ENCODE assay signal across 14 cellular contexts in genomic region chr1:93093332-93094006, GRCh38. TPM values are rescaled to one million over a fixed set of nuclear protein-coding genes. Genes with fewer than 3 reads are reported as not detected.
DNase-seq lines count a peak whose midpoint lies in the region; ATAC-seq, FAIRE-seq and TF ChIP-seq lines count a peak whose summit lies in the region.
"Had no signal": no experiment of that assay in that cellular context is flagged by ENCODE, and none has a peak within 500 bp of the region (broad histone marks: within the 10 kb centered on the region; RNA-seq: fewer than 3 reads in every experiment).

No MANE protein-coding gene starts in this region.

- TF ChIP-seq EP300 in HepG2 (IDR thresholded peaks at IDR 0.05; ENCODE audit: low read depth in 2 of 2, low read length in 2 of 2), result no peak
- TF ChIP-seq EP300 in HepG2 (CRISPR knock-in tag; IDR thresholded peaks at IDR 0.05; ENCODE audit: borderline replicate concordance), result no peak

- H3K4me2 ChIP-seq in HepG2 (ENCODE audit: low read depth, low read length), result no peak overlapping the region

- no peak for TF ChIP-seq POLR2A in HepG2 (IDR thresholded peaks at IDR 0.05; ENCODE audit: insufficient read depth in 1 of 2, low read depth in 2 of 2, low read length in 2 of 2)

- no peak overlapping the region for H2AFZ ChIP-seq in HepG2 (ENCODE audit: low read length)

- TF ChIP-seq CTCF in natural killer cell (IDR thresholded peaks at IDR 0.05) (no peak), WTC11 (IDR thresholded peaks at IDR 0.05) (no peak), HepG2 (CRISPR knock-in tag; IDR thresholded peaks at IDR 0.05) (no peak)

- ATAC-seq in natural killer cell (no peak), WTC11 (peak; percentile 73), HepG2 (peak; percentile 76), GM18870 (IDR thresholded peaks at IDR 0.05; ENCODE audit: unreplicated experiment) (no peak), GM21367 (IDR thresholded peaks at IDR 0.05; ENCODE audit: unreplicated experiment) (no peak)
- ATAC-seq in natural killer cell treated with Interleukin-12 subunit alpha and Interleukin-12 subunit beta and Interleukin-15 and Interleukin-18, amount 100 ng/mL, for 72 hours, result no peak
- ATAC-seq: activated CD4-positive, alpha-beta T cell treated with anti-CD3 and anti-CD28 coated beads for 36 hours had no signal

- 84% methylated on average over 2 of the region's 2 CpGs for WGBS in HepG2 (ENCODE audit: low lambda C conversion rate)

- peaks cover 48 to 57% of the 10 kb centered on the region in 2 donors for H3K4me1 Mint-ChIP-seq in natural killer cell
- H3K4me1 Mint-ChIP-seq in natural killer cell treated with Interleukin-12 subunit alpha and Interleukin-12 subunit beta and Interleukin-15 and Interleukin-18, amount 100 ng/mL, for 72 hours (ENCODE audit: low read depth in 2 of 2), result peaks cover 37 to 45% of the 10 kb centered on the region in 2 donors
- H3K4me1 Mint-ChIP-seq in WTC11, result peaks cover 65% of the 10 kb centered on the region

- H3K9me3 Mint-ChIP-seq in natural killer cell (no peaks in the 10 kb centered on the region), WTC11 (no peaks in the 10 kb centered on the region)
- H3K9me3 Mint-ChIP-seq in natural killer cell treated with Interleukin-12 subunit alpha and Interleukin-12 subunit beta and Interleukin-15 and Interleukin-18, amount 100 ng/mL, for 72 hours, result no peaks in the 10 kb centered on the region

- POLR2A ChIA-PET in WTC11 (lab: Charles Lee) (interaction anchor here (1.6 kb wide), 1 partner anchor 15 kb away, joined by 4 read pairs; the partner anchor contains the start of gene MTF2), HepG2 (lab: Yijun Ruan, JAX) (interaction anchor here (2.2 kb wide), 1 partner anchor 15 kb away, joined by 7 read pairs; the partner anchor contains the start of gene MTF2)

- CTCF ChIA-PET in WTC11 (lab: Charles Lee) (no interaction called here), HepG2 (lab: Yijun Ruan, JAX; ENCODE audit: low intra/inter-chr PET ratio, low total read pairs) (no interaction called here)

- no TSS peak for BruUV-seq in HepG2 (replicated peaks; lab: Mats Ljungman, UMichigan)

- peaks cover 95% of the 10 kb centered on the region for H3K79me2 ChIP-seq in HepG2 (ENCODE audit: insufficient read depth, low read length)

- H3K36me3 ChIP-seq in HepG2 (replicated peaks in 1 of 2; ENCODE audit: control insufficient read depth in 1 of 2, insufficient read depth in 2 of 2, low read length in 2 of 2), result peaks cover 0 to 2% of the 10 kb centered on the region in 2 experiments; a peak in 3 of 5 replicates

- H3K27ac Mint-ChIP-seq in natural killer cell (peak overlapping the region; percentile 62 to 81), WTC11 (peak overlapping the region; percentile 97)
- H3K27ac Mint-ChIP-seq in natural killer cell treated with Interleukin-12 subunit alpha and Interleukin-12 subunit beta and Interleukin-15 and Interleukin-18, amount 100 ng/mL, for 72 hours, result no peak overlapping the region
- H3K27ac Mint-ChIP-seq: activated CD4-positive, alpha-beta T cell treated with anti-CD3 and anti-CD28 coated beads for 36 hours had no signal

- H3K27me3 ChIP-seq in HepG2 (ENCODE audit: control insufficient read depth in 1 of 2, insufficient read depth in 2 of 2, low read length in 2 of 2), result no peaks in the 10 kb centered on the region

- TF ChIP-seq RAD21 in HepG2 (CRISPR knock-in tag; IDR thresholded peaks at IDR 0.05), result no peak

- no peak for FAIRE-seq in HepG2 (lab: Jason Lieb, UNC)

- no peak overlapping the region for H3K4me3 Mint-ChIP-seq in natural killer cell
- no peak overlapping the region for H3K4me3 Mint-ChIP-seq in natural killer cell treated with Interleukin-12 subunit alpha and Interleukin-12 subunit beta and Interleukin-15 and Interleukin-18, amount 100 ng/mL, for 72 hours
- H3K4me3 Mint-ChIP-seq in WTC11, result no peak overlapping the region
- H3K4me3 Mint-ChIP-seq: activated CD4-positive, alpha-beta T cell treated with anti-CD3 and anti-CD28 coated beads for 36 hours had no signal

- peaks cover 6% of the 10 kb centered on the region for H4K20me1 ChIP-seq in HepG2 (ENCODE audit: insufficient read depth, low read length)

- peaks cover 29% of the 10 kb centered on the region for H3K4me1 ChIP-seq in HepG2 (ENCODE audit: insufficient read depth, low read length)

- intact Hi-C loops in natural killer cell (cut with micrococcal nuclease) (no loop called here), HepG2 (cut with micrococcal nuclease; ENCODE audit: unreplicated experiment) (no loop called here)

- H3K27ac ChIP-seq in HepG2 (ENCODE audit: extremely low read length, insufficient read depth, low read length), result peak overlapping the region; percentile 53
- H3K27ac ChIP-seq: epithelial cell of prostate had no signal

- no peaks in the 10 kb centered on the region for H3K27me3 Mint-ChIP-seq in natural killer cell (ENCODE audit: low read depth in 2 of 2)
- no peaks in the 10 kb centered on the region for H3K27me3 Mint-ChIP-seq in natural killer cell treated with Interleukin-12 subunit alpha and Interleukin-12 subunit beta and Interleukin-15 and Interleukin-18, amount 100 ng/mL, for 72 hours
- no peaks in the 10 kb centered on the region for H3K27me3 Mint-ChIP-seq in WTC11 (ENCODE audit: low read depth)
- H3K27me3 Mint-ChIP-seq: activated CD4-positive, alpha-beta T cell treated with anti-CD3 and anti-CD28 coated beads for 36 hours had no signal

- no peaks in the 10 kb centered on the region for H3K9me3 ChIP-seq in HepG2 (ENCODE audit: low read length)

- DNase-seq in natural killer cell, result no peak
- DNase-seq in natural killer cell treated with Interleukin-12 subunit alpha and Interleukin-12 subunit beta and Interleukin-15 and Interleukin-18, amount 100 ng/mL, for 72 hours (ENCODE audit: low spot score), result no peak
- DNase-seq in WTC11 (ENCODE audit: low spot score), result no peak
- DNase-seq in HepG2 (ENCODE audit: low spot score), result no peak
- DNase-seq in cerebellar nuclear complex (lab: John Stamatoyannopoulos, UW), result no peak
- no peak for DNase-seq in activated effector memory CD4-positive, alpha-beta T cell treated with Interleukin-2 at 50 U/mL for 16 hours
- DNase-seq: activated CD4-positive, alpha-beta T cell treated with anti-CD3 and anti-CD28 coated beads for 36 hours; activated T-cell treated with anti-CD3 and anti-CD28 coated beads for 4 hours; head of caudate nucleus; NCI-H1092 treated with DMSO at 0.1 percent for 48 hours; NCI-H2171 had no signal

- in situ Hi-C loops in HepG2 (cut with HindIII; ENCODE audit: extremely low pct_ligation_motif_present, low pct_unique_long_range_greater_than_20kb), result no loop called here

- no peak overlapping the region for H3K9ac ChIP-seq in HepG2 (ENCODE audit: insufficient read depth, low read depth, low read length)

- no peak overlapping the region for H3K4me3 ChIP-seq in HepG2 (replicated peaks in 1 of 3; ENCODE audit: insufficient read depth in 1 of 3, low read depth in 2 of 3, low read length in 3 of 3)

- H3K36me3 Mint-ChIP-seq in natural killer cell (no peaks in the 10 kb centered on the region), WTC11 (peaks cover 17% of the 10 kb centered on the region)
- H3K36me3 Mint-ChIP-seq in natural killer cell treated with Interleukin-12 subunit alpha and Interleukin-12 subunit beta and Interleukin-15 and Interleukin-18, amount 100 ng/mL, for 72 hours, result peaks cover 6% of the 10 kb centered on the region

TF ChIP-seq in WTC11, 78 proteins besides CTCF, POLR2A, EP300 and RAD21 (continues in another document):
- TF ChIP-seq USF1 (CRISPR knock-in tag; IDR thresholded peaks at IDR 0.05) (no peak), ZNF121 (CRISPR knock-in tag; IDR thresholded peaks at IDR 0.05) (peak; percentile 57; the same call in 1 of the 2 replicates)

RNA-seq across cellular contexts. Expression of gene MTF2, which starts 14.4 kb away (rescaled TPM):
- 10 to 100 TPM; 46.1 to 65.7 (median 47.8) TPM for total RNA-seq in natural killer cell
- 10 to 100 TPM; 45.1 to 63.6 TPM for total RNA-seq in natural killer cell treated with Interleukin-12 subunit alpha and Interleukin-12 subunit beta and Interleukin-15 and Interleukin-18, amount 100 ng/mL, for 72 hours
- 111 to 120 TPM (median 113 TPM) in 3 replicates for total RNA-seq in WTC11 (2021)
- total RNA-seq in HepG2 (2016; rRNA removed; fragmentation: Illumina TruSeq; extraction: Trizol), result 53.9 and 75.1 TPM in 2 replicates
- 9.8 and 10.6 TPM in 2 replicates for total RNA-seq in HepG2 (2016; cell fraction: cytosol; rRNA removed; fragmentation: Illumina TruSeq; extraction: Trizol; ENCODE audit: low read depth)
- total RNA-seq in HepG2 (2016; cell fraction: insoluble cytoplasmic fraction; rRNA removed; fragmentation: Illumina TruSeq; extraction: Trizol), result 53.0 and 76.9 TPM in 2 replicates
- total RNA-seq in HepG2 (2016; cell fraction: membrane; rRNA removed; fragmentation: Illumina TruSeq; extraction: Trizol), result 20.9 and 22.0 TPM in 2 replicates
- total RNA-seq in HepG2 (2016; cell fraction: nucleus; rRNA removed; fragmentation: Illumina TruSeq; extraction: Trizol), result 50.0 and 51.5 TPM in 2 replicates
- polyA plus RNA-seq in HepG2 (2011; rRNA removed), result 31.6 and 48.7 TPM in 2 replicates
- polyA plus RNA-seq in HepG2 (2011; cell fraction: cytosol; rRNA removed), result 21.4 and 26.3 TPM in 2 replicates
- 15.3 and 16.2 TPM in 2 replicates for polyA plus RNA-seq in HepG2 (2011; cell fraction: nucleus; rRNA removed)
- 15.0 and 24.0 TPM in 2 replicates for polyA plus RNA-seq in HepG2 (2012)
- polyA plus RNA-seq in HepG2 (2016; cell fraction: cytosol; fragmentation: Illumina TruSeq; extraction: Trizol; ENCODE audit: low read depth), result 1.7 and 1.9 TPM in 2 replicates
- polyA plus RNA-seq in HepG2 (2016; cell fraction: insoluble cytoplasmic fraction; fragmentation: Illumina TruSeq; extraction: Trizol; ENCODE audit: low read depth), result 41.8 and 50.5 TPM in 2 replicates
- polyA plus RNA-seq in HepG2 (2016; cell fraction: membrane; fragmentation: Illumina TruSeq; extraction: Trizol; ENCODE audit: low read depth), result 6.2 and 6.4 TPM in 2 replicates
- 37.1 and 45.5 TPM in 2 replicates for polyA plus RNA-seq in HepG2 (2016; cell fraction: nucleus; fragmentation: Illumina TruSeq; extraction: Trizol; ENCODE audit: insufficient read depth, low read depth)
- polyA minus RNA-seq in HepG2 (2011; rRNA and poly(A)+ RNA removed; ENCODE audit: low replicate concordance), result 30.9 and 42.6 TPM in 2 replicates
- 17.9 and 20.3 TPM in 2 replicates for polyA minus RNA-seq in HepG2 (2011; cell fraction: cytosol; rRNA and poly(A)+ RNA removed)
- 88.8 and 102 TPM in 2 replicates for polyA minus RNA-seq in HepG2 (2011; cell fraction: nucleus; rRNA and poly(A)+ RNA removed)

Comparison
In these comparisons a context has a peak if more than half of its experiments do, and no peak if none do; other contexts are left out.
1. H3K27ac Mint-ChIP-seq: peak in natural killer cell (2 of 2) and WTC11 (single experiment); none in natural killer cell treated with Interleukin-12 subunit alpha and Interleukin-12 subunit beta and Interleukin-15 and Interleukin-18, amount 100 ng/mL, for 72 hours (0 of 2).
2. ATAC-seq: peak in WTC11 (single experiment) and HepG2 (single experiment); none in natural killer cell (0 of 3), natural killer cell treated with Interleukin-12 subunit alpha and Interleukin-12 subunit beta and Interleukin-15 and Interleukin-18, amount 100 ng/mL, for 72 hours (0 of 2), GM18870 (single experiment) and GM21367 (single experiment).